ENCODE assay signal across 23 cellular contexts in genomic region chr10:64534616-64535015, GRCh38.
"Had no signal": no experiment of that assay in that cellular context is flagged by ENCODE, and none has a peak within 500 bp of the region (broad histone marks: within the 10 kb centered on the region; RNA-seq: fewer than 3 reads in every experiment).

No MANE protein-coding gene starts in this region.

- H3K27me3 Mint-ChIP-seq: naive thymus-derived CD8-positive, alpha-beta T cell; stimulated activated naive B cell treated with anti-CD40 and anti-IgM and Interleukin-4, amounts not matched to agents 10 μg/mL and 1 μg/mL and 100 μg/mL, for 72 hours; stimulated activated naive CD8-positive, alpha-beta T cell treated with anti-CD3 and anti-CD28 coated beads, Interleukin-15, amount 100 ng/mL, for 72 hours had no signal

- H3K9me3 ChIP-seq: gastrocnemius medialis, heart left ventricle, lower lobe of right lung, ovary, psoas muscle, right lobe of liver, testis, tibial artery had no signal

- H3K27me3 ChIP-seq: gastrocnemius medialis, heart left ventricle, ovary, right lobe of liver, testis, tibial artery had no signal

- H3K4me1 ChIP-seq: gastrocnemius medialis, heart left ventricle, lower lobe of right lung, psoas muscle, right lobe of liver, testis, tibial artery had no signal

- H3K36me3 Mint-ChIP-seq: naive thymus-derived CD8-positive, alpha-beta T cell; stimulated activated naive B cell treated with anti-CD40 and anti-IgM and Interleukin-4, amounts not matched to agents 10 μg/mL and 1 μg/mL and 100 μg/mL, for 72 hours; type B pancreatic cell had no signal

- H3K9me3 Mint-ChIP-seq: nephron progenitor cell; stimulated activated naive B cell treated with anti-CD40 and anti-IgM and Interleukin-4, amounts not matched to agents 10 μg/mL and 1 μg/mL and 100 μg/mL, for 72 hours; stimulated activated naive CD8-positive, alpha-beta T cell treated with anti-CD3 and anti-CD28 coated beads, Interleukin-15, amount 100 ng/mL, for 72 hours; type B pancreatic cell had no signal

- H3K36me3 ChIP-seq: gastrocnemius medialis, heart left ventricle, lower lobe of right lung, ovary, right lobe of liver, tibial artery had no signal

- FAIRE-seq: islet of Langerhans, small intestine had no signal

- DNase-seq: cortex of kidney; effector CD4-positive, alpha-beta T cell; gastrocnemius medialis; heart left ventricle; kidney glomerular epithelial cell; left ventricle myocardium superior; lower lobe of right lung; naive thymus-derived CD8-positive, alpha-beta T cell; nephron progenitor cell; occipital lobe; ovary; posterior cingulate gyrus; psoas muscle; right lobe of liver; small intestine; stimulated activated CD4-positive, alpha-beta T cell treated with anti-CD3 and anti-CD28 coated beads, Interleukin-15, amount 100 ng/mL, for 24 hours; stimulated activated CD4-positive, alpha-beta T cell treated with anti-CD3 and anti-CD28 coated beads, Interleukin-2, amount 100 ng/mL, for 48 hours; stimulated activated naive B cell treated with anti-CD40 and anti-IgM and Interleukin-4, amounts not matched to agents 10 μg/mL and 1 μg/mL and 100 μg/mL, for 72 hours; stimulated activated naive CD8-positive, alpha-beta T cell treated with anti-CD3 and anti-CD28 coated beads, Interleukin-15, amount 100 ng/mL, for 72 hours; testis; tibial artery had no signal

- H3K4me3 ChIP-seq: gastrocnemius medialis, heart left ventricle, lower lobe of right lung, ovary, psoas muscle, right lobe of liver, testis, tibial artery had no signal

- H3K4me3 Mint-ChIP-seq: naive thymus-derived CD8-positive, alpha-beta T cell; nephron progenitor cell; stimulated activated naive B cell treated with anti-CD40 and anti-IgM and Interleukin-4, amounts not matched to agents 10 μg/mL and 1 μg/mL and 100 μg/mL, for 72 hours; stimulated activated naive CD8-positive, alpha-beta T cell treated with anti-CD3 and anti-CD28 coated beads, Interleukin-15, amount 100 ng/mL, for 72 hours; type B pancreatic cell had no signal

- H3K4me1 Mint-ChIP-seq: naive thymus-derived CD8-positive, alpha-beta T cell; nephron progenitor cell; stimulated activated naive B cell treated with anti-CD40 and anti-IgM and Interleukin-4, amounts not matched to agents 10 μg/mL and 1 μg/mL and 100 μg/mL, for 72 hours; stimulated activated naive CD8-positive, alpha-beta T cell treated with anti-CD3 and anti-CD28 coated beads, Interleukin-15, amount 100 ng/mL, for 72 hours had no signal

- H3K27ac ChIP-seq: gastrocnemius medialis, heart left ventricle, lower lobe of right lung, ovary, psoas muscle, right lobe of liver, testis, tibial artery had no signal

- ATAC-seq: gastrocnemius medialis; heart left ventricle; left ventricle myocardium superior; lower lobe of right lung; naive thymus-derived CD8-positive, alpha-beta T cell; psoas muscle; right lobe of liver; stimulated activated naive B cell treated with anti-CD40 and anti-IgM and Interleukin-4, amounts not matched to agents 10 μg/mL and 1 μg/mL and 100 μg/mL, for 72 hours; stimulated activated naive CD8-positive, alpha-beta T cell treated with anti-CD3 and anti-CD28 coated beads, Interleukin-15, amount 100 ng/mL, for 72 hours had no signal
